In genomic region chr4:80407246-80407645, GRCh38 we compare ENCODE assay signal across 17 cellular contexts.
A peak's percentile ranks its signal among the peaks of the same experiment; 100 is the strongest.
DNase-seq lines count a peak whose midpoint lies in the region; ATAC-seq and TF ChIP-seq lines count a peak whose summit lies in the region.
"Had no signal": no experiment of that assay in that cellular context is flagged by ENCODE, and none has a peak within 500 bp of the region (broad histone marks: within the 10 kb centered on the region; RNA-seq: fewer than 3 reads in every experiment).

No MANE protein-coding gene starts in this region.

- no peaks in the 10 kb centered on the region for H4K20me1 ChIP-seq in PC-3 (ENCODE audit: low read length)

- ATAC-seq in PC-3 (no peak), psoas muscle (peak; percentile 38 to 75 (median 45)), HG03045 (IDR thresholded peaks at IDR 0.05; ENCODE audit: unreplicated experiment) (no peak), esophagus mucosa (no peak)
- ATAC-seq: foreskin keratinocyte, HCT116 had no signal

- H3K27ac ChIP-seq in PC-3 (ENCODE audit: low read length) = no peak overlapping the region
- H3K27ac ChIP-seq in psoas muscle = no peak overlapping the region
- H3K27ac ChIP-seq: foreskin keratinocyte had no signal

- TF ChIP-seq CTCF in PC-3 (conservative IDR thresholded peaks at IDR 0.05; ENCODE audit: low read depth, low read length) (no peak), fibroblast of pulmonary artery (IDR thresholded peaks at IDR 0.05; ENCODE audit: low read length, missing control alignments) (no peak), psoas muscle (IDR thresholded peaks at IDR 0.05) (no peak)

- POLR2A ChIA-PET in PC-3 (lab: Charles Lee; ENCODE audit: unreplicated experiment) = no interaction called here

- DNase-seq in EH (ENCODE audit: low read depth) (peak; percentile 79), PC-3 (peak; percentile 2), fibroblast of pulmonary artery (ENCODE audit: low read depth) (peak; percentile 26), psoas muscle (peak; percentile 23 to 36), GDM1 (lab: John Stamatoyannopoulos, UW) (no peak)
- DNase-seq in activated T-cell treated with anti-CD3 and anti-CD28 coated beads, Interleukin-2, amount 50 U/mL, for 48 hours = no peak
- DNase-seq: activated CD4-positive, alpha-beta T cell treated with anti-CD3 and anti-CD28 coated beads for 1 hour; CD4-positive, alpha-beta T cell; foreskin keratinocyte; NCI-H1105 treated with DMSO at 0.1 percent for 48 hours; NCI-H2227 treated with DMSO at 0.1 percent for 48 hours; retina; stimulated activated CD4-positive, alpha-beta T cell treated with anti-CD3 and anti-CD28 coated beads, Interleukin-4, amount 100 ng/mL, for 24 hours; stimulated activated naive CD4-positive, alpha-beta T cell had no signal

- H3K4me2 ChIP-seq in PC-3 (ENCODE audit: low read length) = no peak overlapping the region

- no peaks in the 10 kb centered on the region for H3K9me2 ChIP-seq in PC-3 (replicated peaks; ENCODE audit: low read length)

- no peak overlapping the region for H3K9ac ChIP-seq in PC-3 (ENCODE audit: low read length)

- no peaks in the 10 kb centered on the region for H3K36me3 ChIP-seq in PC-3 (ENCODE audit: low read depth, low read length)
- no peaks in the 10 kb centered on the region for H3K36me3 ChIP-seq in psoas muscle (ENCODE audit: insufficient read depth in 1 of 2, low read depth in 1 of 2)

- H3K79me2 ChIP-seq in PC-3 (ENCODE audit: low read length) = no peaks in the 10 kb centered on the region

- intact Hi-C loops in PC-3 (cut with micrococcal nuclease) (no loop called here), psoas muscle (cut with DNase I) (no loop called here)

- no peak overlapping the region for H2AFZ ChIP-seq in PC-3 (ENCODE audit: low read length)

- H3K9me3 ChIP-seq in PC-3 (ENCODE audit: low read length) = no peaks in the 10 kb centered on the region
- H3K9me3 ChIP-seq in psoas muscle = no peaks in the 10 kb centered on the region

- H3K4me1 ChIP-seq in PC-3 (ENCODE audit: insufficient read depth, low read length) (no peaks in the 10 kb centered on the region), psoas muscle (no peaks in the 10 kb centered on the region)
- H3K4me1 ChIP-seq: foreskin keratinocyte had no signal

- no TSS peak for BruUV-seq in PC-3 (replicated peaks; lab: Mats Ljungman, UMichigan)

- H3F3A ChIP-seq in PC-3 (ENCODE audit: low read length, unreplicated experiment) = no peaks in the 10 kb centered on the region

- H3K4me3 ChIP-seq in PC-3 (ENCODE audit: low read length) (no peak overlapping the region), fibroblast of pulmonary artery (replicated peaks; ENCODE audit: low read depth, low read length) (no peak overlapping the region), psoas muscle (no peak overlapping the region)

- WGBS in psoas muscle, 3 donors = 51 to 66% (median 54%) methylated on average over 4 of the region's 4 CpGs

- no peaks in the 10 kb centered on the region for H3K27me3 ChIP-seq in PC-3 (ENCODE audit: low read length)
- no peaks in the 10 kb centered on the region for H3K27me3 ChIP-seq in psoas muscle (ENCODE audit: insufficient read depth in 3 of 3, low read length in 2 of 3)

- CTCF ChIA-PET in PC-3 (lab: Charles Lee) = no interaction called here

Comparison
In these comparisons a context has a peak if more than half of its experiments do, and no peak if none do; other contexts are left out.
1. DNase-seq: peak in EH (single experiment), PC-3 (single experiment), fibroblast of pulmonary artery (single experiment) and psoas muscle (2 of 2); none in activated T-cell treated with anti-CD3 and anti-CD28 coated beads, Interleukin-2, amount 50 U/mL, for 48 hours (0 of 2) and GDM1 (single experiment).
2. ATAC-seq: peak in psoas muscle (4 of 4); none in PC-3 (single experiment), HG03045 (single experiment) and esophagus mucosa (single experiment).